Comparison of ENCODE assay signal across 30 cellular contexts in the genomic region with DNA sequence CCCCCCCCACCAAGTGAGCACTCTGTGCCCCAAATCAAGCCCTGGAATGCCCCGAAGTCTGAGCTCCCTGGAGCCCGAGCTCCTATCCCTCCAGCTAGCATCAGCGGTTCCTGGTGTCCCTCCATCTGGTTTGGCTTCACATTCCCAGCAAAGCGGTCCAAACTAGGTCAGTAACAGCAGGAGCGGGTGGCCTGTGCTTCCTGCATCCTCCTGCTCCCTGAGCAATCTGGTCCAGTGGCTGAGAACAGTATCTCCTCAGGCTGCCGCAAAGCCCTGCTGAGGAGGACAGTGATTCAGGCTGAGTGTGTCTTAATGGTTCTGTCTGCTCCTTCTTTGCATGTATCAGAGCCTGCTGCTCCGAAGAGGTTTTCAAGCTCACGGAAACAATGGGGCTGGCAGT.
"Had no signal": no experiment of that assay in that cellular context is flagged by ENCODE, and none has a peak within 500 bp of the region (broad histone marks: within the 10 kb centered on the region; RNA-seq: fewer than 3 reads in every experiment).

No MANE protein-coding gene starts in this region.

- H3K36me3 ChIP-seq: heart right ventricle, lower lobe of right lung, sigmoid colon, stomach, tibial artery, upper lobe of right lung had no signal

- H3K9me3 ChIP-seq: heart right ventricle, lower lobe of right lung, stomach, tibial artery, upper lobe of right lung had no signal

- DNase-seq: activated CD4-positive, alpha-beta memory T cell treated with anti-CD3 and anti-CD28 coated beads, Interleukin-2, amount 10 ng/mL, durations not matched to agents 7 days and 5 days; activated CD4-positive, alpha-beta T cell treated with anti-CD3 and anti-CD28 coated beads for 1 hour; activated CD4-positive, alpha-beta T cell treated with anti-CD3 and anti-CD28 coated beads, Interleukin-2, amount 10 ng/mL, durations not matched to agents 7 days and 5 days; activated naive CD8-positive, alpha-beta T cell treated with anti-CD3 and anti-CD28 coated beads, Interleukin-2, amount 50 U/mL, for 24 hours; activated T-cell treated with anti-CD3 and anti-CD28 coated beads, Interleukin-2, amount 50 U/mL, for 48 hours; amygdala; cortex of kidney; endodermal cell; foreskin fibroblast; heart right ventricle; kidney glomerular epithelial cell; lower lobe of right lung; mesendoderm; sigmoid colon; small intestine; stimulated activated CD4-positive, alpha-beta T cell treated with anti-CD3 and anti-CD28 coated beads, Interleukin-15, amount 100 ng/mL, for 24 hours; stimulated activated CD4-positive, alpha-beta T cell treated with anti-CD3 and anti-CD28 coated beads, Interleukin-2, amount 100 ng/mL, for 24 hours; stimulated activated naive B cell treated with anti-CD40 and anti-IgM and Interleukin-4, amounts not matched to agents 10 μg/mL and 1 μg/mL and 100 μg/mL, for 72 hours; stomach; T1000; tibial artery; upper lobe of right lung had no signal

- H3K4me3 ChIP-seq: heart right ventricle, lower lobe of right lung, sigmoid colon, stomach, tibial artery, upper lobe of right lung had no signal

- ATAC-seq: activated naive CD8-positive, alpha-beta T cell treated with anti-CD3 and anti-CD28 coated beads, Interleukin-2, amount 50 U/mL, for 24 hours; esophagus mucosa; left lobe of liver; lower lobe of right lung; natural killer cell treated with Interleukin-12 subunit alpha and Interleukin-12 subunit beta and Interleukin-15 and Interleukin-18, amount 100 ng/mL, for 72 hours; stimulated activated naive B cell treated with anti-CD40 and anti-IgM and Interleukin-4, amounts not matched to agents 10 μg/mL and 1 μg/mL and 100 μg/mL, for 72 hours; upper lobe of right lung had no signal

- H3K27me3 ChIP-seq: sigmoid colon, stomach had no signal

- H3K36me3 Mint-ChIP-seq: activated naive CD4-positive, alpha-beta T cell treated with anti-CD3 and anti-CD28 coated beads, Interleukin-2, amount 50 U/mL, for 24 hours; natural killer cell treated with Interleukin-12 subunit alpha and Interleukin-12 subunit beta and Interleukin-15 and Interleukin-18, amount 100 ng/mL, for 72 hours; stimulated activated naive B cell treated with anti-CD40 and anti-IgM and Interleukin-4, amounts not matched to agents 10 μg/mL and 1 μg/mL and 100 μg/mL, for 72 hours had no signal

- H3K27me3 Mint-ChIP-seq: activated CD4-positive, alpha-beta T cell treated with anti-CD3 and anti-CD28 coated beads, Interleukin-2, amount 10 ng/mL, durations not matched to agents 7 days and 5 days; activated naive CD8-positive, alpha-beta T cell treated with anti-CD3 and anti-CD28 coated beads, Interleukin-2, amount 50 U/mL, for 24 hours had no signal

- H3K27ac ChIP-seq: heart right ventricle, lower lobe of right lung, sigmoid colon, stomach, tibial artery, upper lobe of right lung had no signal

- H3K9me3 Mint-ChIP-seq: activated CD4-positive, alpha-beta memory T cell treated with anti-CD3 and anti-CD28 coated beads, Interleukin-2, amount 10 ng/mL, durations not matched to agents 7 days and 5 days; activated CD4-positive, alpha-beta T cell treated with anti-CD3 and anti-CD28 coated beads, Interleukin-2, amount 10 ng/mL, durations not matched to agents 7 days and 5 days; activated naive CD4-positive, alpha-beta T cell treated with anti-CD3 and anti-CD28 coated beads, Interleukin-2, amount 50 U/mL, for 24 hours; activated naive CD8-positive, alpha-beta T cell treated with anti-CD3 and anti-CD28 coated beads, Interleukin-2, amount 50 U/mL, for 24 hours; activated T-helper 2 cell treated with anti-CD3 and anti-CD28 coated beads, Interferon-gamma antibody, Interleukin-2, Interleukin-4, amounts not matched to agents 10 μg/mL and 5 μg/mL and 100 μg/mL, durations not matched to agents 14 hours and 24 hours and 36 hours; central memory CD8-positive, alpha-beta T cell; natural killer cell treated with Interleukin-12 subunit alpha and Interleukin-12 subunit beta and Interleukin-15 and Interleukin-18, amount 100 ng/mL, for 72 hours; stimulated activated naive B cell treated with anti-CD40 and anti-IgM and Interleukin-4, amounts not matched to agents 10 μg/mL and 1 μg/mL and 100 μg/mL, for 72 hours; T-helper 1 cell treated with Interleukin-12 subunit alpha and Interleukin-12 subunit beta and Interleukin-4 antibody, amounts not matched to agents 30 μg/mL and 1 μg/mL, for 36 hours had no signal

- H3K4me3 Mint-ChIP-seq: activated CD4-positive, alpha-beta memory T cell treated with anti-CD3 and anti-CD28 coated beads, Interleukin-2, amount 10 ng/mL, durations not matched to agents 7 days and 5 days; activated CD4-positive, alpha-beta T cell treated with anti-CD3 and anti-CD28 coated beads, Interleukin-2, amount 10 ng/mL, durations not matched to agents 7 days and 5 days; activated naive CD4-positive, alpha-beta T cell treated with anti-CD3 and anti-CD28 coated beads, Interleukin-2, amount 50 U/mL, for 24 hours; activated naive CD8-positive, alpha-beta T cell treated with anti-CD3 and anti-CD28 coated beads, Interleukin-2, amount 50 U/mL, for 24 hours; central memory CD8-positive, alpha-beta T cell; endodermal cell; natural killer cell treated with Interleukin-12 subunit alpha and Interleukin-12 subunit beta and Interleukin-15 and Interleukin-18, amount 100 ng/mL, for 72 hours; stimulated activated naive B cell treated with anti-CD40 and anti-IgM and Interleukin-4, amounts not matched to agents 10 μg/mL and 1 μg/mL and 100 μg/mL, for 72 hours; T-helper 1 cell treated with Interleukin-12 subunit alpha and Interleukin-12 subunit beta and Interleukin-4 antibody, amounts not matched to agents 30 μg/mL and 1 μg/mL, for 36 hours had no signal

- H3K4me1 Mint-ChIP-seq: endodermal cell had no signal

- H3K27ac Mint-ChIP-seq: activated CD4-positive, alpha-beta memory T cell treated with anti-CD3 and anti-CD28 coated beads, Interleukin-2, amount 10 ng/mL, durations not matched to agents 7 days and 5 days; activated CD4-positive, alpha-beta T cell treated with anti-CD3 and anti-CD28 coated beads, Interleukin-2, amount 10 ng/mL, durations not matched to agents 7 days and 5 days; activated naive CD4-positive, alpha-beta T cell treated with anti-CD3 and anti-CD28 coated beads, Interleukin-2, amount 50 U/mL, for 24 hours; activated naive CD8-positive, alpha-beta T cell treated with anti-CD3 and anti-CD28 coated beads, Interleukin-2, amount 50 U/mL, for 24 hours; activated T-helper 2 cell treated with anti-CD3 and anti-CD28 coated beads, Interferon-gamma antibody, Interleukin-2, Interleukin-4, amounts not matched to agents 10 μg/mL and 5 μg/mL and 100 μg/mL, durations not matched to agents 14 hours and 24 hours and 36 hours; endodermal cell; natural killer cell treated with Interleukin-12 subunit alpha and Interleukin-12 subunit beta and Interleukin-15 and Interleukin-18, amount 100 ng/mL, for 72 hours; progenitor cell of endocrine pancreas; stimulated activated naive B cell treated with anti-CD40 and anti-IgM and Interleukin-4, amounts not matched to agents 10 μg/mL and 1 μg/mL and 100 μg/mL, for 72 hours; T-helper 1 cell treated with Interleukin-12 subunit alpha and Interleukin-12 subunit beta and Interleukin-4 antibody, amounts not matched to agents 30 μg/mL and 1 μg/mL, for 36 hours had no signal

- H3K4me1 ChIP-seq: lower lobe of right lung, sigmoid colon, stomach, tibial artery, upper lobe of right lung had no signal
